ENCODE assay signal across 8 cellular contexts in genomic region chr6:28657756-28658465, GRCh38.
DNase-seq lines count a peak whose midpoint lies in the region; ATAC-seq and TF ChIP-seq lines count a peak whose summit lies in the region.

No MANE protein-coding gene starts in this region.

- H3K27me3 Mint-ChIP-seq in activated T-cell treated with anti-CD3 and anti-CD28 coated beads, Interleukin-2, amount 50 U/mL, for 24 hours, result peaks cover 75% of the 10 kb centered on the region

- TF ChIP-seq EP300 in neural cell (conservative IDR thresholded peaks at IDR 0.05; ENCODE audit: poor library complexity, severe bottlenecking), result no peak
- TF ChIP-seq EP300 in upper lobe of left lung (IDR thresholded peaks at IDR 0.05), result no peak

- TF ChIP-seq RAD21 in neural cell (conservative IDR thresholded peaks at IDR 0.05), result no peak

- H3K4me3 Mint-ChIP-seq in activated T-cell treated with anti-CD3 and anti-CD28 coated beads, Interleukin-2, amount 50 U/mL, for 24 hours, result peak overlapping the region; percentile 74

- H3F3A ChIP-seq in neural cell (ENCODE audit: insufficient read depth, low read length, poor library complexity, severe bottlenecking), result peaks cover 7% of the 10 kb centered on the region

- H3K36me3 ChIP-seq in NT2/D1 (ENCODE audit: insufficient read depth, insufficient read length, low read length), result no peaks in the 10 kb centered on the region
- no peaks in the 10 kb centered on the region for H3K36me3 ChIP-seq in neural cell (ENCODE audit: insufficient read depth, low read length)
- no peaks in the 10 kb centered on the region for H3K36me3 ChIP-seq in upper lobe of left lung

- H3K4me1 Mint-ChIP-seq in activated T-cell treated with anti-CD3 and anti-CD28 coated beads, Interleukin-2, amount 50 U/mL, for 24 hours (ENCODE audit: low read depth), result peaks cover 24% of the 10 kb centered on the region

- no peak for TF ChIP-seq POLR2A in upper lobe of left lung (IDR thresholded peaks at IDR 0.05)

- H4K20me1 ChIP-seq in neural cell (ENCODE audit: insufficient read depth), result no peaks in the 10 kb centered on the region

- H3K4me2 ChIP-seq in neural cell (ENCODE audit: low read length), result peak overlapping the region; percentile 72

- H3K27ac ChIP-seq in neural cell (ENCODE audit: low read length), result peak overlapping the region; percentile 67
- H3K27ac ChIP-seq in upper lobe of left lung, result no peak overlapping the region

- no peaks in the 10 kb centered on the region for H3K4me1 ChIP-seq in NT2/D1 (ENCODE audit: insufficient read depth, insufficient read length)
- H3K4me1 ChIP-seq in upper lobe of left lung, result peaks cover 0 to 18% (median 3%) of the 10 kb centered on the region in 4 donors

- H3K9ac ChIP-seq in NT2/D1 (ENCODE audit: insufficient read length, low read depth) (peak overlapping the region; percentile 45), neural cell (ENCODE audit: low read length) (peak overlapping the region; percentile 50)

- H3K27ac Mint-ChIP-seq in activated T-cell treated with anti-CD3 and anti-CD28 coated beads, Interleukin-2, amount 50 U/mL, for 24 hours, result peak overlapping the region; percentile 83

- H3K9me3 Mint-ChIP-seq in activated T-cell treated with anti-CD3 and anti-CD28 coated beads, Interleukin-2, amount 50 U/mL, for 24 hours, result peaks cover 7% of the 10 kb centered on the region

- H3K79me2 ChIP-seq in neural cell (replicated peaks; ENCODE audit: insufficient read depth, low read length), result no peaks in the 10 kb centered on the region

- ATAC-seq in HG02981 (IDR thresholded peaks at IDR 0.05; ENCODE audit: unreplicated experiment), result peak; percentile 60
- peak in 1 of 2 donors; percentile 91 for ATAC-seq in upper lobe of left lung (ENCODE audit: low FRiP score in 2 of 2)
- ATAC-seq in GM18517 (IDR thresholded peaks at IDR 0.05; ENCODE audit: unreplicated experiment), result no peak

- no peaks in the 10 kb centered on the region for H3K36me3 Mint-ChIP-seq in activated T-cell treated with anti-CD3 and anti-CD28 coated beads, Interleukin-2, amount 50 U/mL, for 24 hours (ENCODE audit: low read depth)

- 3 to 4% methylated on average over 27 of the region's 27 CpGs for whole genome bisulfite sequencing in upper lobe of left lung, 2 donors

- DNase-seq in ELF-1 (ENCODE audit: low read depth, low spot score) (peak; percentile 72), NT2/D1 (ENCODE audit: low read depth, low spot score) (no peak), fibroblast of mammary gland (ENCODE audit: low read depth) (peak; percentile 68), upper lobe of left lung (no peak)
- peak; percentile 75 for DNase-seq in activated T-cell treated with anti-CD3 and anti-CD28 coated beads, Interleukin-2, amount 50 U/mL, for 24 hours

- no peaks in the 10 kb centered on the region for H3K9me2 ChIP-seq in neural cell (ENCODE audit: insufficient read depth, low read length)

- H2AFZ ChIP-seq in neural cell (ENCODE audit: low read depth, low read length), result peak overlapping the region; percentile 53

- H3K9me3 ChIP-seq in NT2/D1 (ENCODE audit: insufficient read depth, low read length) (no peaks in the 10 kb centered on the region), neural cell (ENCODE audit: low read length) (no peaks in the 10 kb centered on the region), upper lobe of left lung (no peaks in the 10 kb centered on the region)

- H3K4me3 ChIP-seq in NT2/D1 (ENCODE audit: insufficient read length, low read depth) (peak overlapping the region; percentile 43), fibroblast of mammary gland (ENCODE audit: control insufficient read depth, low read depth, low read length) (peak overlapping the region; percentile 73), neural cell (ENCODE audit: low read length) (peak overlapping the region; percentile 74), upper lobe of left lung (peak overlapping the region in 3 of 4 donors; percentile 20 to 28 (median 28))

- H3K27me3 ChIP-seq in NT2/D1 (ENCODE audit: insufficient read depth, insufficient read length) (no peaks in the 10 kb centered on the region), neural cell (ENCODE audit: insufficient read depth, low read depth, low read length) (no peaks in the 10 kb centered on the region), upper lobe of left lung (peaks cover 0 to 4% (median 0%) of the 10 kb centered on the region in 4 donors)

- TF ChIP-seq CTCF in fibroblast of mammary gland (conservative IDR thresholded peaks at IDR 0.05; ENCODE audit: control insufficient read depth, insufficient read depth, low read depth, low read length) (no peak), neural cell (IDR thresholded peaks at IDR 0.05; ENCODE audit: poor library complexity, severe bottlenecking) (no peak), upper lobe of left lung (IDR thresholded peaks at IDR 0.05) (no peak)

TF ChIP-seq in neural cell, 6 proteins besides CTCF, POLR2A, EP300 and RAD21:
- TF ChIP-seq SMC3 (conservative IDR thresholded peaks at IDR 0.05; ENCODE audit: poor library complexity) (no peak), TAF1 (IDR thresholded peaks at IDR 0.05; ENCODE audit: low read depth) (peak; percentile 33), MXI1 (conservative IDR thresholded peaks at IDR 0.05; ENCODE audit: poor library complexity, severe bottlenecking) (no peak), POLR2AphosphoS5 (IDR thresholded peaks at IDR 0.05) (no peak), REST (IDR thresholded peaks at IDR 0.05; ENCODE audit: borderline replicate concordance) (no peak)

Comparison
In these comparisons a context has a peak if more than half of its experiments do, and no peak if none do; other contexts are left out.
1. DNase-seq: peak in ELF-1 (single experiment), activated T-cell treated with anti-CD3 and anti-CD28 coated beads, Interleukin-2, amount 50 U/mL, for 24 hours (single experiment) and fibroblast of mammary gland (single experiment); none in NT2/D1 (single experiment) and upper lobe of left lung (0 of 2).
2. Peak in every context shown above with its lines, with median percentiles within 50 percentile points of each other: H3K4me3 ChIP-seq.